In genomic region chr9:94603259-94603776, GRCh38 we compare ENCODE assay signal across 8 cellular contexts. TPM values are rescaled to one million over a fixed set of nuclear protein-coding genes. Genes with fewer than 3 reads are reported as not detected.
DNase-seq lines count a peak whose midpoint lies in the region; ATAC-seq and TF ChIP-seq lines count a peak whose summit lies in the region.

No MANE protein-coding gene starts in this region.

- intact Hi-C loops in activated B cell treated with CpG ODN at 0.5 μM for 24 hours (cut with micrococcal nuclease) (loop anchor here (1.0 kb wide), 1 partner anchor 49 kb away; no protein-coding TSS in a partner anchor), left colon (cut with DNase I, micrococcal nuclease) (no loop called here)

- peaks cover 4% of the 10 kb centered on the region for H3K4me1 Mint-ChIP-seq in activated B cell treated with CpG ODN at 0.5 μM for 24 hours

- no peak overlapping the region for H3K4me3 Mint-ChIP-seq in activated B cell treated with CpG ODN at 0.5 μM for 24 hours

- peak; percentile 67 for ATAC-seq in GM19372 (IDR thresholded peaks at IDR 0.05; ENCODE audit: low read depth, unreplicated experiment)
- ATAC-seq in activated B cell treated with CpG ODN at 0.5 μM for 24 hours (ENCODE audit: low read depth): peak; percentile 64
- peak; percentile 54 for ATAC-seq in left colon
- no peak for ATAC-seq in GM21786 (IDR thresholded peaks at IDR 0.05; ENCODE audit: unreplicated experiment)

- no peaks in the 10 kb centered on the region for H3K9me3 Mint-ChIP-seq in activated B cell treated with CpG ODN at 0.5 μM for 24 hours

- no peak overlapping the region for H3K27ac Mint-ChIP-seq in activated B cell treated with CpG ODN at 0.5 μM for 24 hours

- TF ChIP-seq CTCF in AG04449 (IDR thresholded peaks at IDR 0.05; ENCODE audit: insufficient read depth, low read length, missing control alignments) (peak; percentile 73), activated B cell treated with CpG ODN at 0.5 μM for 24 hours (IDR thresholded peaks at IDR 0.05) (no peak), cardiac fibroblast (IDR thresholded peaks at IDR 0.05; ENCODE audit: low read depth, low read length) (peak; percentile 70)

- DNase-seq in AG04449 (ENCODE audit: low read depth, low spot score) (no peak), NCI-H2107 treated with DMSO at 0.1 percent for 48 hours (lab: John Stamatoyannopoulos, UW; ENCODE audit: unreplicated experiment) (peak; percentile 37), activated B cell treated with CpG ODN at 0.5 μM for 24 hours (peak; percentile 33), cardiac fibroblast (ENCODE audit: low read depth in 2 of 2) (peak; percentile 73 to 84), left colon (peak; percentile 84 to 85)
- peak; percentile 71 for DNase-seq in stimulated activated CD4-positive, alpha-beta T cell treated with anti-CD3 and anti-CD28 coated beads, Interleukin-1b, Interleukin-23, amount 100 ng/mL, for 48 hours

- no peaks in the 10 kb centered on the region for H3K36me3 Mint-ChIP-seq in activated B cell treated with CpG ODN at 0.5 μM for 24 hours (ENCODE audit: low read depth)

- peaks cover 33% of the 10 kb centered on the region for H3K27me3 Mint-ChIP-seq in activated B cell treated with CpG ODN at 0.5 μM for 24 hours

- CTCF ChIA-PET in AG04449 (lab: Yijun Ruan, JAX) (interaction anchor here (0.6 to 1.4 kb wide), 3 partner anchors 14 to 49 kb away, joined by 3 to 4 read pairs (median 4); partner anchors contain the start of gene PCAT7), activated B cell treated with CpG ODN at 0.5 μM for 24 hours (lab: Charles Lee) (no interaction called here)

- POLR2A ChIA-PET in AG04449 (lab: Yijun Ruan, JAX) (no interaction called here), activated B cell treated with CpG ODN at 0.5 μM for 24 hours (lab: Charles Lee) (no interaction called here)

- no peak overlapping the region for H3K4me3 ChIP-seq in AG04449 (ENCODE audit: low read depth, low read length)
- H3K4me3 ChIP-seq in cardiac fibroblast (replicated peaks in 1 of 2; ENCODE audit: low read depth in 2 of 2, low read length in 2 of 2): no peak overlapping the region

RNA-seq across cellular contexts. Expression of gene FBP2, which starts 9.7 kb away (rescaled TPM):
- total RNA-seq in activated B cell treated with CpG ODN at 0.5 μM for 24 hours (not detected in 2 replicates), left colon (not detected)

RNA-seq across cellular contexts. Expression of gene FBP1, which starts 36.0 kb away (rescaled TPM):
- total RNA-seq in activated B cell treated with CpG ODN at 0.5 μM for 24 hours (0.80 and 1.2 TPM in 2 replicates), left colon (10 to 100 TPM; 53.4 to 71.6 TPM)

RNA-seq across cellular contexts. Expression of gene PCAT7, which starts 48.4 kb away (rescaled TPM):
- total RNA-seq in activated B cell treated with CpG ODN at 0.5 μM for 24 hours (not detected in 2 replicates), left colon (1 to 10 TPM; 1.9 to 3.4 TPM)

Comparison
In these comparisons a context has a peak if more than half of its experiments do, and no peak if none do; other contexts are left out.
1. RNA of gene FBP1, which starts 36.0 kb away (total RNA-seq): 53.4 to 71.6 TPM in left colon; 0.80 to 1.2 TPM in activated B cell treated with CpG ODN at 0.5 μM for 24 hours; every median in the first group is over 10 times any median in the second.